ENCODE assay signal across 8 cellular contexts in the genomic region with DNA sequence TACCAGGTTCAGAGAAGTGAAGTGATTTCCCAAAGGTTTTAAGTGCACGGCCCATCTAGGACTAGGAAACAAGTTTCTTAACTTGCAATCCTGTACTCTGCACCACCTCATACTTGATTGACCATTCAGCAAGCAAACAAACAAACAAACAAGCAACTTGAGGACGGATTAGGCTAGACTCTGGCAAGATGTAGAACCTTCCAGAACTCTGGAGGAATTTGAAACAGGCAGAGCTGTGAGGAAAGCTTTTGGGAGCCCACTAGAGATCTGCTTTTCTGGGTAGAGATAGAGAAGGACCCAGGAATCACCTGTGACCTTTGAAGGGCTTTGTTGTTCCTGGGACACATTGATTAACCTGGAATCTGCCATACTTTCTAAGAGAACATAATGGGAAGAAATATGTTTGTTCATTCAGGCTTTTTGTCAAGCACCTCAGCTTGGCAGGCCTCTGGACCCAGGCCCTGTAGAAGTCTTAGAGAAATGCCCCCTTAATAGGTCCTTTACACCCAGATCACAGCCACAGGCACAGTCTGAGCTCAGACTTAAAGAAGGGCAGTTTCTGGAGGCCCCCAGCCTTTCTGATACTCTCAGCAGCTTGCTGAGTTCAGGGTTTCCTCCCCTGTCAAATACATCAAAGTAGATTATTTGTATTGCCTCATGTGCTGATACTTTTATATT. TPM values are rescaled to one million over a fixed set of nuclear protein-coding genes. Genes with fewer than 3 reads are reported as not detected.
DNase-seq lines count a peak whose midpoint lies in the region; ATAC-seq, FAIRE-seq and TF ChIP-seq lines count a peak whose summit lies in the region.

No MANE protein-coding gene starts in this region.

- no peak for TF ChIP-seq CTCF in A549 (IDR thresholded peaks at IDR 0.05)
- no peak for TF ChIP-seq CTCF in HEK293 (tag by site-specific recombination; IDR thresholded peaks at IDR 0.05)
- TF ChIP-seq CTCF in K562 (IDR thresholded peaks at IDR 0.05 in 2 of 3, conservative IDR thresholded peaks at IDR 0.05 in 1 of 3; ENCODE audit: insufficient read depth in 2 of 3, low read depth in 1 of 3, low read length in 3 of 3), result no peak

- H3K4me3 ChIP-seq in A549 (peak overlapping the region; percentile 93), HEK293 (ENCODE audit: low read depth, low read length) (peak overlapping the region; percentile 99), K562 (peak overlapping the region; percentile 86), mesodermal cell (ENCODE audit: extremely low read depth, insufficient read depth, low read length, poor library complexity, severe bottlenecking) (peak overlapping the region; percentile 79)

- H2AFZ ChIP-seq in K562 (ENCODE audit: low read depth, low read length), result peak overlapping the region; percentile 96

- ATAC-seq in A549 (peak in 1 of 2 experiments; percentile 10; a peak in 3 of 6 replicates), K562 (no peak), HG02884 (IDR thresholded peaks at IDR 0.05; ENCODE audit: unreplicated experiment) (no peak)

- no peaks in the 10 kb centered on the region for H3K27me3 ChIP-seq in K562 (ENCODE audit: control insufficient read depth in 2 of 2, insufficient read depth in 2 of 2, low read length in 2 of 2)

- CTCF ChIA-PET in A549 (lab: Yijun Ruan, JAX), result interaction anchor here (0.8 to 1.9 kb wide), 7 partner anchors 9 to 511 kb away, joined by 3 to 6 read pairs (median 3); a partner anchor contains a TSS
- CTCF ChIA-PET in HEK293 (lab: Yijun Ruan, JAX), result interaction anchor here (1.2 kb wide), 1 partner anchor 13 kb away, joined by 3 read pairs; a partner anchor contains a TSS
- CTCF ChIA-PET in K562 (lab: Yijun Ruan, JAX; ENCODE audit: low intra/inter-chr PET ratio), result no interaction called here

- H3K9me1 ChIP-seq in K562 (ENCODE audit: control insufficient read depth, insufficient read depth, low read length), result no peaks in the 10 kb centered on the region

- FAIRE-seq in A549 (lab: Jason Lieb, UNC) (no peak), K562 (lab: Jason Lieb, UNC) (no peak)

- H3K36me3 ChIP-seq in HEK293 (ENCODE audit: control insufficient read depth in 2 of 2, insufficient read depth in 1 of 2, low read length in 2 of 2) (no peaks in the 10 kb centered on the region), K562 (ENCODE audit: control insufficient read depth, insufficient read depth, low read length) (peaks cover 1% of the 10 kb centered on the region; the same call in 2 of the 3 replicates), mesodermal cell (ENCODE audit: control insufficient read depth, insufficient read depth, low read length) (no peaks in the 10 kb centered on the region)

- TF ChIP-seq RAD21 in A549 (conservative IDR thresholded peaks at IDR 0.05 in 1 of 2, IDR thresholded peaks at IDR 0.05 in 1 of 2), result no peak
- TF ChIP-seq RAD21 in K562 (CRISPR knock-in tag; conservative IDR thresholded peaks at IDR 0.05 in 1 of 2, IDR thresholded peaks at IDR 0.05 in 1 of 2), result no peak

- peaks cover 41% of the 10 kb centered on the region for H3K79me2 ChIP-seq in K562 (ENCODE audit: control insufficient read depth, insufficient read depth, low read length)

- H3K9ac ChIP-seq in K562 (ENCODE audit: insufficient read depth in 1 of 2, low read depth in 2 of 2, low read length in 2 of 2), result peak overlapping the region; percentile 93 to 98; a peak in 3 of 4 replicates

- no peaks in the 10 kb centered on the region for H4K20me1 ChIP-seq in K562 (replicated peaks; ENCODE audit: control insufficient read depth, insufficient read depth, low read length)

- BruUV-seq in K562 (replicated peaks; lab: Mats Ljungman, UMichigan), result no TSS peak

- intact Hi-C loops in K562 (cut with micrococcal nuclease), result loop anchor here (1.0 kb wide), 1 partner anchor 51 kb away; a partner anchor contains a TSS

- H3K27ac ChIP-seq in A549 (peak overlapping the region; percentile 97 to 99), HEK293 (ENCODE audit: extremely low read depth, low read depth, low read length) (peak overlapping the region; percentile 77), K562 (ENCODE audit: extremely low read depth, low read depth, low read length) (peak overlapping the region; percentile 96), mesodermal cell (ENCODE audit: low read depth, low read length, severe bottlenecking) (peak overlapping the region; percentile 96)

- TF ChIP-seq POLR2A in A549 (IDR thresholded peaks at IDR 0.05; ENCODE audit: low read length), result no peak
- no peak for TF ChIP-seq POLR2A in K562 (conservative IDR thresholded peaks at IDR 0.05)

- 53% methylated on average over 2 of the region's 2 CpGs for WGBS in A549 (ENCODE audit: missing lambda C conversion rate)
- 12% methylated on average over 2 of the region's 2 CpGs for WGBS in K562 (ENCODE audit: insufficient coverage, low coverage, missing lambda C conversion rate)
- 75 to 86% methylated on average over 2 of the region's 2 CpGs for WGBS in mesodermal cell (ENCODE audit: insufficient coverage in 2 of 2), 2 experiments

- H3K9me3 ChIP-seq in A549, result no peaks in the 10 kb centered on the region
- no peaks in the 10 kb centered on the region for H3K9me3 ChIP-seq in HEK293 (ENCODE audit: control insufficient read depth, insufficient read depth, low read depth, low read length)
- H3K9me3 ChIP-seq in K562 (replicated peaks; ENCODE audit: control insufficient read depth, insufficient read depth, low read depth, low read length), result no peaks in the 10 kb centered on the region
- no peaks in the 10 kb centered on the region for H3K9me3 ChIP-seq in mesodermal cell (ENCODE audit: control insufficient read depth, low read length)

- POLR2A ChIA-PET in A549 (lab: Yijun Ruan, JAX), result interaction anchor here (1.8 to 2.1 kb wide), 2 partner anchors 12 to 50 kb away, joined by 17 to 24 read pairs; a partner anchor contains a TSS
- POLR2A ChIA-PET in HEK293 (lab: Yijun Ruan, JAX), result interaction anchor here (0.6 to 2.9 kb wide), 3 partner anchors 12 to 144 kb away, joined by 3 to 24 read pairs (median 18); a partner anchor contains a TSS
- POLR2A ChIA-PET in K562 (lab: Yijun Ruan, JAX), result interaction anchor here (1.1 to 3.9 kb wide), 5 partner anchors 10 to 45 kb away, joined by 3 to 24 read pairs (median 7); a partner anchor contains a TSS

- in situ Hi-C loops in K562 (cut with MboI), result no loop called here

- peak overlapping the region; percentile 90 for H3K4me2 ChIP-seq in A549
- H3K4me2 ChIP-seq in K562 (ENCODE audit: insufficient read depth, low read length), result peak overlapping the region; percentile 96

- H3K4me1 ChIP-seq in A549 (peaks cover 13% of the 10 kb centered on the region), HEK293 (ENCODE audit: control insufficient read depth, insufficient read depth, low read length) (no peaks in the 10 kb centered on the region), K562 (replicated peaks in 1 of 2; ENCODE audit: control insufficient read depth in 2 of 2, insufficient read depth in 2 of 2, low read length in 2 of 2) (peaks cover 3 to 7% of the 10 kb centered on the region in 2 experiments; a peak in 3 of 5 replicates), mesodermal cell (ENCODE audit: control insufficient read depth, insufficient read depth, low read length, poor library complexity, severe bottlenecking) (peaks cover 12% of the 10 kb centered on the region)

- TF ChIP-seq EP300 in A549 (IDR thresholded peaks at IDR 0.05) (no peak), K562 (IDR thresholded peaks at IDR 0.05; ENCODE audit: low read length) (no peak)

- DNase-seq in A549 (ENCODE audit: low read depth in 1 of 2, low spot score in 1 of 2), result no peak
- no peak for DNase-seq in K562 (ENCODE audit: extremely low read depth in 1 of 4, low spot score in 3 of 4)
- DNase-seq in D341Med (ENCODE audit: low spot score), result no peak
- no peak for DNase-seq in NOMO-1 treated with DMSO at 0.1 percent for 48 hours (lab: John Stamatoyannopoulos, UW; ENCODE audit: unreplicated experiment)
- no peak for DNase-seq in NCI-H1694 treated with DMSO at 0.1 percent for 48 hours (lab: John Stamatoyannopoulos, UW)

RNA-seq across cellular contexts. Expression of a gene that starts 0.8 kb away (rescaled TPM):
- polyA plus RNA-seq in A549 (2011; rRNA removed) (49.2 and 49.3 TPM in 2 replicates), A549 (2017; fragmentation: RNase III; extraction: RNeasy Plus Mini Kit Qiagen cat#74134 plus additional on column Dnase treatment) (11.9 to 16.1 TPM (median 13.9 TPM) in 3 replicates), K562 (2011; rRNA removed) (42.1 and 59.0 TPM in 2 replicates), K562 (2014; fragmentation: Illumina TruSeq; extraction: Trizol) (34.3 and 37.6 TPM in 2 replicates), K562 (2014; fragmentation: Nextera tagmentation; extraction: Ambion mirVana) (10 to 100 TPM; 15.5 to 19.3 TPM), K562 (2014; rRNA removed) (20.5 and 26.5 TPM in 2 replicates)
- polyA plus RNA-seq in A549 (2012; cell fraction: cytosol; rRNA removed), result 8.3 and 9.0 TPM in 2 replicates
- polyA plus RNA-seq in A549 (2012; cell fraction: nucleus; rRNA removed), result 4.0 and 5.2 TPM in 2 replicates
- 33.4 and 37.1 TPM in 2 replicates for polyA minus RNA-seq in A549 (2011; rRNA and poly(A)+ RNA removed)
- 50.0 and 112 TPM in 2 replicates for total RNA-seq in K562 (2011; cell fraction: chromatin; rRNA removed; ENCODE audit: low replicate concordance)
- total RNA-seq in K562 (2011; cell fraction: nucleolus; rRNA removed), result 24.0 and 36.5 TPM in 2 replicates
- 41.8 and 50.5 TPM in 2 replicates for total RNA-seq in K562 (2011; cell fraction: nucleoplasm; rRNA removed)
- total RNA-seq in K562 (2014; rRNA removed) (23.3 and 24.0 TPM in 2 replicates), K562 (2014; rRNA removed; fragmentation: Illumina TruSeq; extraction: Trizol) (44.0 and 48.4 TPM in 2 replicates), K562 (2015; rRNA removed; fragmentation: Illumina TruSeq; extraction: Trizol) (46.7 and 48.5 TPM in 2 replicates), K562 (2021) (36.3 and 38.4 TPM in 2 replicates)
- 18.7 and 27.0 TPM in 2 replicates for polyA plus RNA-seq in K562 (2011; cell fraction: cytosol; rRNA removed)
- polyA plus RNA-seq in K562 (2011; cell fraction: nucleus; rRNA removed), result 25.3 and 26.7 TPM in 2 replicates
- polyA plus RNA-seq in K562 (2012), result 17.8 and 20.0 TPM in 2 replicates
- polyA minus RNA-seq in K562 (2011; rRNA and poly(A)+ RNA removed), result 84.6 and 89.5 TPM in 2 replicates
- 26.4 and 28.7 TPM in 2 replicates for polyA minus RNA-seq in K562 (2011; cell fraction: cytosol; rRNA and poly(A)+ RNA removed)
- 26.0 and 48.1 TPM in 2 replicates for polyA minus RNA-seq in K562 (2011; cell fraction: nucleus; rRNA and poly(A)+ RNA removed)
- polyA plus RNA-seq in mesodermal cell (2013, experiment 1 of 2), result 19.2 TPM
- polyA plus RNA-seq in mesodermal cell (2013, experiment 2 of 2), result 20.4 TPM

RNA-seq across cellular contexts. Expression of a gene that starts 12.5 kb away (rescaled TPM):
- polyA plus RNA-seq in A549 (2011; rRNA removed), result 43.0 and 45.5 TPM in 2 replicates
- 37.6 and 41.1 TPM in 2 replicates for polyA plus RNA-seq in A549 (2012; cell fraction: cytosol; rRNA removed)
- 59.0 and 76.6 TPM in 2 replicates for polyA plus RNA-seq in A549 (2012; cell fraction: nucleus; rRNA removed)
- 36.2 to 42.1 TPM (median 41.1 TPM) in 3 replicates for polyA plus RNA-seq in A549 (2017; fragmentation: RNase III; extraction: RNeasy Plus Mini Kit Qiagen cat#74134 plus additional on column Dnase treatment)
- 42.5 and 61.3 TPM in 2 replicates for polyA minus RNA-seq in A549 (2011; rRNA and poly(A)+ RNA removed)
- 73.6 and 118 TPM in 2 replicates for total RNA-seq in K562 (2011; cell fraction: chromatin; rRNA removed; ENCODE audit: low replicate concordance)
- total RNA-seq in K562 (2011; cell fraction: nucleolus; rRNA removed), result 56.4 and 58.7 TPM in 2 replicates
- 64.6 and 72.1 TPM in 2 replicates for total RNA-seq in K562 (2011; cell fraction: nucleoplasm; rRNA removed)
- 24.1 and 29.4 TPM in 2 replicates for total RNA-seq in K562 (2014; rRNA removed)
- total RNA-seq in K562 (2014; rRNA removed; fragmentation: Illumina TruSeq; extraction: Trizol), result 31.7 and 33.4 TPM in 2 replicates
- 21.8 and 24.3 TPM in 2 replicates for total RNA-seq in K562 (2015; rRNA removed; fragmentation: Illumina TruSeq; extraction: Trizol)
- 35.2 and 39.9 TPM in 2 replicates for total RNA-seq in K562 (2021)
- polyA plus RNA-seq in K562 (2011; rRNA removed), result 30.6 and 36.2 TPM in 2 replicates
- polyA plus RNA-seq in K562 (2011; cell fraction: cytosol; rRNA removed), result 29.1 and 31.3 TPM in 2 replicates
- 57.6 and 66.5 TPM in 2 replicates for polyA plus RNA-seq in K562 (2011; cell fraction: nucleus; rRNA removed)
- 32.7 and 38.4 TPM in 2 replicates for polyA plus RNA-seq in K562 (2012)
- 27.7 and 33.0 TPM in 2 replicates for polyA plus RNA-seq in K562 (2014; fragmentation: Illumina TruSeq; extraction: Trizol)
- 10 to 100 TPM; 16.5 to 36.8 TPM for polyA plus RNA-seq in K562 (2014; fragmentation: Nextera tagmentation; extraction: Ambion mirVana)
- polyA plus RNA-seq in K562 (2014; rRNA removed), result 26.3 and 27.5 TPM in 2 replicates
- 37.5 and 45.1 TPM in 2 replicates for polyA minus RNA-seq in K562 (2011; rRNA and poly(A)+ RNA removed)
- 20.0 and 20.3 TPM in 2 replicates for polyA minus RNA-seq in K562 (2011; cell fraction: cytosol; rRNA and poly(A)+ RNA removed)
- polyA minus RNA-seq in K562 (2011; cell fraction: nucleus; rRNA and poly(A)+ RNA removed), result 20.7 and 28.1 TPM in 2 replicates
- polyA plus RNA-seq in mesodermal cell (2013, experiment 1 of 2), result 71.5 TPM
- polyA plus RNA-seq in mesodermal cell (2013, experiment 2 of 2), result 65.3 TPM

RNA-seq across cellular contexts. Expression of a gene that starts 50.6 kb away (rescaled TPM):
- 25.6 and 33.1 TPM in 2 replicates for polyA plus RNA-seq in A549 (2011; rRNA removed)
- polyA plus RNA-seq in A549 (2012; cell fraction: cytosol; rRNA removed), result 10.7 and 14.4 TPM in 2 replicates
- 5.8 and 7.9 TPM in 2 replicates for polyA plus RNA-seq in A549 (2012; cell fraction: nucleus; rRNA removed)
- 16.2 to 19.1 TPM (median 17.8 TPM) in 3 replicates for polyA plus RNA-seq in A549 (2017; fragmentation: RNase III; extraction: RNeasy Plus Mini Kit Qiagen cat#74134 plus additional on column Dnase treatment)
- 30.3 and 37.6 TPM in 2 replicates for polyA minus RNA-seq in A549 (2011; rRNA and poly(A)+ RNA removed)
- total RNA-seq in K562 (2011; cell fraction: chromatin; rRNA removed; ENCODE audit: low replicate concordance), result 29.0 and 38.0 TPM in 2 replicates
- total RNA-seq in K562 (2011; cell fraction: nucleolus; rRNA removed), result 15.8 and 18.7 TPM in 2 replicates
- total RNA-seq in K562 (2011; cell fraction: nucleoplasm; rRNA removed), result 25.8 and 32.9 TPM in 2 replicates
- total RNA-seq in K562 (2014; rRNA removed), result 13.3 and 24.2 TPM in 2 replicates
- total RNA-seq in K562 (2014; rRNA removed; fragmentation: Illumina TruSeq; extraction: Trizol), result 19.6 and 30.6 TPM in 2 replicates
- total RNA-seq in K562 (2015; rRNA removed; fragmentation: Illumina TruSeq; extraction: Trizol), result 18.9 and 21.2 TPM in 2 replicates
- total RNA-seq in K562 (2021), result 18.6 and 21.6 TPM in 2 replicates
- 25.1 and 26.2 TPM in 2 replicates for polyA plus RNA-seq in K562 (2011; rRNA removed)
- 19.1 and 23.0 TPM in 2 replicates for polyA plus RNA-seq in K562 (2011; cell fraction: cytosol; rRNA removed)
- polyA plus RNA-seq in K562 (2011; cell fraction: nucleus; rRNA removed), result 13.0 and 17.0 TPM in 2 replicates
- polyA plus RNA-seq in K562 (2012), result 17.3 and 20.3 TPM in 2 replicates
- 19.8 and 21.0 TPM in 2 replicates for polyA plus RNA-seq in K562 (2014; fragmentation: Illumina TruSeq; extraction: Trizol)
- polyA plus RNA-seq in K562 (2014; fragmentation: Nextera tagmentation; extraction: Ambion mirVana), result 10 to 100 TPM; 20.0 to 29.0 TPM
- polyA plus RNA-seq in K562 (2014; rRNA removed), result 15.8 and 24.4 TPM in 2 replicates
- polyA minus RNA-seq in K562 (2011; rRNA and poly(A)+ RNA removed), result 21.1 and 22.8 TPM in 2 replicates
- 10.3 and 18.6 TPM in 2 replicates for polyA minus RNA-seq in K562 (2011; cell fraction: cytosol; rRNA and poly(A)+ RNA removed)
- polyA minus RNA-seq in K562 (2011; cell fraction: nucleus; rRNA and poly(A)+ RNA removed), result 10.5 and 11.2 TPM in 2 replicates
- polyA plus RNA-seq in mesodermal cell (2013, experiment 1 of 2), result 15.1 TPM
- polyA plus RNA-seq in mesodermal cell (2013, experiment 2 of 2), result 13.2 TPM
